Comparison of ENCODE assay signal across 1 cellular context in the genomic region with DNA sequence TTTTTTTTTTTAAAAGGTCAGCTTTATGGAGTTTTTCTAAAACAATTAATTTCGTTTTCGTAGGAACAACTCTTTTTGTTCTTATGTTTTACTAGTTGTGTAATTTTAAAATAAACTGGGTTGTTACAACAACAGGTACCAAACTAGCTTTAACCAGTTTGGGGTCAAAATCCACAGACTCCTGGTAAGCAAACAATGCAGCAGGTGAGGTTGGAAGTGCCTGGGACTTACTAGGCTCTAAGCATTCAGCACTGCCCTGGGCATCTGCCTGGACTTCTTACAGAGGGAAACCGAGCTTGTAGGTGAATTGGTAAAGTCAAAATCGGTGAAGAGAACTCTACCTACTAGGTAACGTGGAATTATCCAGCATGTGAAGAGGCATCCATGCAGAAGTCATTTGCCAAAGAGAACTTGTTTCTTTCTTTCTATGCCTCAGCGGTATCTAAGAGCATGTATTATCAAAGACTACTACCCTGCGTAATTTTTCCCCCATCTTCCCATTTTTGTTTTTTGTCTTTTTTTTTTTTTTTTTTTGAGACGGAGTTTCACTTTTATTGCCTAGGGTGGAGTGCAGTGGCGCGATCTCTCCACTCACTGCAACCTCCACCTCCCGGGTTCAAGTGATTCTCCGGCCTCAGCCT.
TF ChIP-seq lines count a peak whose summit lies in the region.

No MANE protein-coding gene starts in this region.

TF ChIP-seq in GM23338, 12 proteins besides CTCF, POLR2A, EP300 and RAD21:
- TF ChIP-seq EZH2phosphoT487 (IDR thresholded peaks at IDR 0.05; ENCODE audit: unreplicated experiment) (no peak), ZNF114 (CRISPR knock-in tag; IDR thresholded peaks at IDR 0.05) (no peak), STAT1 (IDR thresholded peaks at IDR 0.05; ENCODE audit: unreplicated experiment) (no peak)
- TF ChIP-seq, protein P1, sequence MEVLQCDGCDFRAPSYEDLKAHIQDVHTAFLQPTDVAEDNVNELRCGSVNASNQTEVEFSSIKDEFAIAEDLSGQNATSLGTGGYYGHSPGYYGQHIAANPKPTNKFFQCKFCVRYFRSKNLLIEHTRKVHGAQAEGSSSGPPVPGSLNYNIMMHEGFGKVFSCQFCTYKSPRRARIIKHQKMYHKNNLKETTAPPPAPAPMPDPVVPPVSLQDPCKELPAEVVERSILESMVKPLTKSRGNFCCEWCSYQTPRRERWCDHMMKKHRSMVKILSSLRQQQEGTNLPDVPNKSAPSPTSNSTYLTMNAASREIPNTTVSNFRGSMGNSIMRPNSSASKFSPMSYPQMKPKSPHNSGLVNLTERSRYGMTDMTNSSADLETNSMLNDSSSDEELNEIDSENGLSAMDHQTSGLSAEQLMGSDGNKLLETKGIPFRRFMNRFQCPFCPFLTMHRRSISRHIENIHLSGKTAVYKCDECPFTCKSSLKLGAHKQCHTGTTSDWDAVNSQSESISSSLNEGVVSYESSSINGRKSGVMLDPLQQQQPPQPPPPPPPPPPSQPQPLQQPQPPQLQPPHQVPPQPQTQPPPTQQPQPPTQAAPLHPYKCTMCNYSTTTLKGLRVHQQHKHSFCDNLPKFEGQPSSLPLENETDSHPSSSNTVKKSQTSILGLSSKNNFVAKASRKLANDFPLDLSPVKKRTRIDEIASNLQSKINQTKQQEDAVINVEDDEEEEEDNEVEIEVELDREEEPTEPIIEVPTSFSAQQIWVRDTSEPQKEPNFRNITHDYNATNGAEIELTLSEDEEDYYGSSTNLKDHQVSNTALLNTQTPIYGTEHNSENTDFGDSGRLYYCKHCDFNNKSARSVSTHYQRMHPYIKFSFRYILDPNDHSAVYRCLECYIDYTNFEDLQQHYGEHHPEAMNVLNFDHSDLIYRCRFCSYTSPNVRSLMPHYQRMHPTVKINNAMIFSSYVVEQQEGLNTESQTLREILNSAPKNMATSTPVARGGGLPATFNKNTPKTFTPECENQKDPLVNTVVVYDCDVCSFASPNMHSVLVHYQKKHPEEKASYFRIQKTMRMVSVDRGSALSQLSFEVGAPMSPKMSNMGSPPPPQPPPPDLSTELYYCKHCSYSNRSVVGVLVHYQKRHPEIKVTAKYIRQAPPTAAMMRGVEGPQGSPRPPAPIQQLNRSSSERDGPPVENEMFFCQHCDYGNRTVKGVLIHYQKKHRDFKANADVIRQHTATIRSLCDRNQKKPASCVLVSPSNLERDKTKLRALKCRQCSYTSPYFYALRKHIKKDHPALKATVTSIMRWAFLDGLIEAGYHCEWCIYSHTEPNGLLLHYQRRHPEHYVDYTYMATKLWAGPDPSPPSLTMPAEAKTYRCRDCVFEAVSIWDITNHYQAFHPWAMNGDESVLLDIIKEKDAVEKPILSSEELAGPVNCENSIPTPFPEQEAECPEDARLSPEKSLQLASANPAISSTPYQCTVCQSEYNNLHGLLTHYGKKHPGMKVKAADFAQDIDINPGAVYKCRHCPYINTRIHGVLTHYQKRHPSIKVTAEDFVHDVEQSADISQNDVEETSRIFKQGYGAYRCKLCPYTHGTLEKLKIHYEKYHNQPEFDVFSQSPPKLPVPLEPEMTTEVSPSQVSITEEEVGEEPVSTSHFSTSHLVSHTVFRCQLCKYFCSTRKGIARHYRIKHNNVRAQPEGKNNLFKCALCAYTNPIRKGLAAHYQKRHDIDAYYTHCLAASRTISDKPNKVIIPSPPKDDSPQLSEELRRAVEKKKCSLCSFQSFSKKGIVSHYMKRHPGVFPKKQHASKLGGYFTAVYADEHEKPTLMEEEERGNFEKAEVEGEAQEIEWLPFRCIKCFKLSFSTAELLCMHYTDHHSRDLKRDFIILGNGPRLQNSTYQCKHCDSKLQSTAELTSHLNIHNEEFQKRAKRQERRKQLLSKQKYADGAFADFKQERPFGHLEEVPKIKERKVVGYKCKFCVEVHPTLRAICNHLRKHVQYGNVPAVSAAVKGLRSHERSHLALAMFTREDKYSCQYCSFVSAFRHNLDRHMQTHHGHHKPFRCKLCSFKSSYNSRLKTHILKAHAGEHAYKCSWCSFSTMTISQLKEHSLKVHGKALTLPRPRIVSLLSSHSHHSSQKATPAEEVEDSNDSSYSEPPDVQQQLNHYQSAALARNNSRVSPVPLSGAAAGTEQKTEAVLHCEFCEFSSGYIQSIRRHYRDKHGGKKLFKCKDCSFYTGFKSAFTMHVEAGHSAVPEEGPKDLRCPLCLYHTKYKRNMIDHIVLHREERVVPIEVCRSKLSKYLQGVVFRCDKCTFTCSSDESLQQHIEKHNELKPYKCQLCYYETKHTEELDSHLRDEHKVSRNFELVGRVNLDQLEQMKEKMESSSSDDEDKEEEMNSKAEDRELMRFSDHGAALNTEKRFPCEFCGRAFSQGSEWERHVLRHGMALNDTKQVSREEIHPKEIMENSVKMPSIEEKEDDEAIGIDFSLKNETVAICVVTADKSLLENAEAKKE (CRISPR knock-in tag; IDR thresholded peaks at IDR 0.05), result no peak
TF ChIP-seq in GM23338: peak in this region for 0.
